In the genomic region with DNA sequence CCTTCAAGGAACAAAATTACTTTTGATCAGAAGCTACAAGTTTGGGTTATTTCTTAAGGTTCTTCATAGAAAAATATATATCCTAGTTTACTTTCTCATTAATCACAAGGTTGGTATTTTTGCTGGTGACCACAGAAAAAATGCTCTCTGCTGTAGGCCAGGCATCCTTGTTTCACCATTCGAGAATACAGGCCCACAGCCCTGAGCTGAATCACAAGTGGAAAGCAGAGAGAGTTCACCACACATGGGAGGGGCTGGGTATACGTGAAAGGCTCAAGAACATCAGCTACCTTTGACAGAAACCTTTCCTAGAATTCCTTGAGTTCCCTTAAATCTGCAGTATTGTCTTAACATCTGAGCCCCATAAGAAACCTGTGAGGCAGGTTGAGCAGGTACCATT, we compare ENCODE assay signal across 17 cellular contexts. TPM values are rescaled to one million over a fixed set of nuclear protein-coding genes. Genes with fewer than 3 reads are reported as not detected.
DNase-seq lines count a peak whose midpoint lies in the region; ATAC-seq and TF ChIP-seq lines count a peak whose summit lies in the region.
"Had no signal": no experiment of that assay in that cellular context is flagged by ENCODE, and none has a peak within 500 bp of the region (broad histone marks: within the 10 kb centered on the region; RNA-seq: fewer than 3 reads in every experiment).

No MANE protein-coding gene starts in this region.

- no peaks in the 10 kb centered on the region for H3K9me3 ChIP-seq in adipocyte (ENCODE audit: control insufficient read depth, low read length)

- no peak overlapping the region for H3K9ac ChIP-seq in adipocyte (ENCODE audit: low read length)
- H3K9ac ChIP-seq: KMS-11 had no signal

- H3K4me1 Mint-ChIP-seq in HFFc6 (ENCODE audit: low read depth), result peaks cover 8% of the 10 kb centered on the region
- H3K4me1 Mint-ChIP-seq: B cell had no signal

- H3K4me3 Mint-ChIP-seq in HFFc6, result no peak overlapping the region
- H3K4me3 Mint-ChIP-seq: B cell; CD4-positive, alpha-beta T cell had no signal

- peak; percentile 24 for DNase-seq in AG08395 (ENCODE audit: low spot score)
- peak; percentile 60 for DNase-seq in HFFc6
- peak; percentile 24 for DNase-seq in adipocyte (ENCODE audit: low read depth)
- peak; percentile 56 for DNase-seq in islet precursor cell
- DNase-seq in brain microvascular endothelial cell, result no peak
- no peak for DNase-seq in iPS-NIHi7 (ENCODE audit: extremely low spot score)
- DNase-seq: CD4-positive, alpha-beta T cell; DND-41; NCI-H1436; NCI-H2029 treated with DMSO at 0.1 percent for 48 hours; NCI-H526 treated with DMSO at 0.1 percent for 48 hours; NK-92 treated with Interleukin-12 subunit alpha and Interleukin-12 subunit beta, amount 100 ng/mL, for 24 hours; OCI-M1 had no signal

- in situ Hi-C loops in brain microvascular endothelial cell (cut with HindIII; ENCODE audit: low pct_ligation_motif_present, low sequenced_read_pairs), result no loop called here

- H3K36me3 Mint-ChIP-seq in HFFc6 (ENCODE audit: low read depth), result no peaks in the 10 kb centered on the region

- H3K27me3 Mint-ChIP-seq in HFFc6 (ENCODE audit: insufficient read depth), result peaks cover 4% of the 10 kb centered on the region; the same call in 1 of the 2 replicates

- ATAC-seq in GM18517 (IDR thresholded peaks at IDR 0.05; ENCODE audit: unreplicated experiment) (no peak), HG02938 (IDR thresholded peaks at IDR 0.05; ENCODE audit: unreplicated experiment) (no peak)

- no peak for TF ChIP-seq CTCF in HFFc6 (IDR thresholded peaks at IDR 0.05)
- TF ChIP-seq CTCF in brain microvascular endothelial cell (IDR thresholded peaks at IDR 0.05; ENCODE audit: low read depth, low read length, missing control alignments), result no peak

- H3K4me3 ChIP-seq in adipocyte (ENCODE audit: low read length) (no peak overlapping the region), brain microvascular endothelial cell (ENCODE audit: low read depth, low read length) (no peak overlapping the region)

- H3K36me3 ChIP-seq in adipocyte (ENCODE audit: control insufficient read depth, insufficient read depth, low read length, severe bottlenecking) (no peaks in the 10 kb centered on the region), brain microvascular endothelial cell (replicated peaks) (no peaks in the 10 kb centered on the region)

- no peak overlapping the region for H3K27ac ChIP-seq in brain microvascular endothelial cell
- H3K27ac ChIP-seq: KMS-11 had no signal

- no peaks in the 10 kb centered on the region for H3K27me3 ChIP-seq in adipocyte (replicated peaks; ENCODE audit: control insufficient read depth, insufficient read depth, low read length)
- H3K27me3 ChIP-seq in brain microvascular endothelial cell (replicated peaks), result no peaks in the 10 kb centered on the region

- H3K4me1 ChIP-seq in adipocyte (ENCODE audit: control insufficient read depth, insufficient read depth, low read length), result no peaks in the 10 kb centered on the region

- H3K9me3 Mint-ChIP-seq in HFFc6, result no peaks in the 10 kb centered on the region
- H3K9me3 Mint-ChIP-seq: CD4-positive, alpha-beta T cell had no signal

- H3K27ac Mint-ChIP-seq in HFFc6, result no peak overlapping the region
- H3K27ac Mint-ChIP-seq: B cell; CD4-positive, alpha-beta T cell had no signal

RNA-seq across cellular contexts. Expression of a gene that starts 23.2 kb away (rescaled TPM):
- total RNA-seq in HFFc6 (2021; fragmentation: NEBNext Ultra II Directional; extraction: Animal tissue kit (Norgen Biotek cat#: 25700)), result 1 to 10 TPM; 4.3 to 6.8 (median 5.6) TPM

Comparison
In these comparisons a context has a peak if more than half of its experiments do, and no peak if none do; other contexts are left out.
1. DNase-seq: peak in AG08395 (single experiment), HFFc6 (single experiment), adipocyte (single experiment) and islet precursor cell (single experiment); none in brain microvascular endothelial cell (single experiment) and iPS-NIHi7 (single experiment).